In the genomic region with DNA sequence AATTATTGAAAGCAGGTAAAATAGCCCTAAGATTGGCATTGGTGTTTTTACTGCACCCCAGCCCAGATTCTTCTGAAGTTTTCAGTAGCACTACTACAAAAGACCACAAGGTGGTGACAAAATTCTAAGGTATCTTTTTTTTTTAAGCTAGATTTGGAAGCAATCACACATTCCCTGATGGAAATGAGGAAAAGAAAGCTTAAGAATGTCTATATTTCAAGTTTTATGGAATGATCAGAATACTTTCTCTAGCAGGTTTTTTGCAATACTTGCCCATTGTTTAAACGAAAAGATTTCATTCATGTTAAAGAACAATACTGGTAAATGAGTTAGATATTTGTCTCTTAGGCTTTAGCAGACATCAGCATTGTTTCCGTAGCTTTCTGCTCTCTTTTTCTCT, we compare ENCODE assay signal across 8 cellular contexts. TPM values are rescaled to one million over a fixed set of nuclear protein-coding genes. Genes with fewer than 3 reads are reported as not detected.
DNase-seq lines count a peak whose midpoint lies in the region; ATAC-seq, FAIRE-seq and TF ChIP-seq lines count a peak whose summit lies in the region.

No MANE protein-coding gene starts in this region.

- DNase-seq in BE2C (no peak), GM13977 (ENCODE audit: low spot score) (peak; percentile 50), RWPE2 (ENCODE audit: low spot score) (no peak), fibroblast of villous mesenchyme (ENCODE audit: low read depth) (peak; percentile 46), small intestine (peak; percentile 36)
- DNase-seq in activated CD4-positive, alpha-beta T cell treated with anti-CD3 and anti-CD28 coated beads, Interleukin-2, amount 50 U/mL, for 4 hours: no peak
- no peak for DNase-seq in activated naive CD4-positive, alpha-beta T cell treated with anti-CD3 and anti-CD28 coated beads, Interleukin-2, amount 10 ng/mL, durations not matched to agents 7 days and 5 days
- no peak for DNase-seq in activated CD4-positive, alpha-beta memory T cell treated with anti-CD3 and anti-CD28 coated beads, Interleukin-2, amount 10 ng/mL, durations not matched to agents 7 days and 5 days

- no peaks in the 10 kb centered on the region for H3K4me1 ChIP-seq in BE2C
- peaks cover 6% of the 10 kb centered on the region for H3K4me1 ChIP-seq in RWPE2 (ENCODE audit: insufficient read depth, poor library complexity, severe bottlenecking)
- H3K4me1 ChIP-seq in small intestine (ENCODE audit: control insufficient read depth in 2 of 2, insufficient read depth in 1 of 2, low read depth in 1 of 2, low read length in 1 of 2): no peaks in the 10 kb centered on the region

- CTCF ChIA-PET in activated naive CD4-positive, alpha-beta T cell treated with anti-CD3 and anti-CD28 coated beads, Interleukin-2, amount 10 ng/mL, durations not matched to agents 7 days and 5 days (lab: Charles Lee): interaction anchor here (0.6 to 4.2 kb wide), 16 partner anchors 11 to 229 kb away, joined by 3 to 117 read pairs (median 3); a partner anchor contains a TSS
- CTCF ChIA-PET in activated CD4-positive, alpha-beta memory T cell treated with anti-CD3 and anti-CD28 coated beads, Interleukin-2, amount 10 ng/mL, durations not matched to agents 7 days and 5 days (lab: Charles Lee): interaction anchor here (0.6 to 5.2 kb wide), 30 partner anchors 8 to 597 kb away, joined by 3 to 140 read pairs (median 4); a partner anchor contains a TSS

- H3K27me3 ChIP-seq in BE2C: no peaks in the 10 kb centered on the region
- H3K27me3 ChIP-seq in RWPE2 (ENCODE audit: insufficient read depth, poor library complexity, severe bottlenecking): no peaks in the 10 kb centered on the region
- H3K27me3 ChIP-seq in small intestine (ENCODE audit: control insufficient read depth in 2 of 2, insufficient read depth in 2 of 2, low read length in 2 of 2): no peaks in the 10 kb centered on the region

- no peaks in the 10 kb centered on the region for H3K36me3 Mint-ChIP-seq in activated naive CD4-positive, alpha-beta T cell treated with anti-CD3 and anti-CD28 coated beads, Interleukin-2, amount 10 ng/mL, durations not matched to agents 7 days and 5 days
- H3K36me3 Mint-ChIP-seq in activated CD4-positive, alpha-beta memory T cell treated with anti-CD3 and anti-CD28 coated beads, Interleukin-2, amount 10 ng/mL, durations not matched to agents 7 days and 5 days (ENCODE audit: low read depth): no peaks in the 10 kb centered on the region

- in situ Hi-C loops in GM13977 (cut with MboI; ENCODE audit: low pct_unique_long_range_greater_than_20kb, low sequenced_read_pairs, unreplicated experiment): no loop called here

- H3K27me3 Mint-ChIP-seq in activated naive CD4-positive, alpha-beta T cell treated with anti-CD3 and anti-CD28 coated beads, Interleukin-2, amount 10 ng/mL, durations not matched to agents 7 days and 5 days: no peaks in the 10 kb centered on the region
- peaks cover 3% of the 10 kb centered on the region for H3K27me3 Mint-ChIP-seq in activated CD4-positive, alpha-beta memory T cell treated with anti-CD3 and anti-CD28 coated beads, Interleukin-2, amount 10 ng/mL, durations not matched to agents 7 days and 5 days

- ATAC-seq in RWPE2 (ENCODE audit: low read depth): no peak

- H3K4me3 ChIP-seq in BE2C (ENCODE audit: low read depth, low read length) (no peak overlapping the region), RWPE2 (ENCODE audit: severe bottlenecking) (no peak overlapping the region), fibroblast of villous mesenchyme (ENCODE audit: low read depth, low read length) (no peak overlapping the region), small intestine (ENCODE audit: low read depth in 1 of 2, low read length in 2 of 2) (no peak overlapping the region)

- H3K27ac ChIP-seq in RWPE2 (ENCODE audit: poor library complexity, severe bottlenecking) (no peak overlapping the region), small intestine (ENCODE audit: low read depth in 1 of 2, low read length in 1 of 2) (no peak overlapping the region)

- H3K9me3 ChIP-seq in BE2C (no peaks in the 10 kb centered on the region), RWPE2 (ENCODE audit: severe bottlenecking) (no peaks in the 10 kb centered on the region), small intestine (ENCODE audit: control insufficient read depth, low read depth) (no peaks in the 10 kb centered on the region)

- 50 to 66% (median 62%) methylated on average over 2 of the region's 2 CpGs for WGBS in small intestine, 3 donors

- H3K9me3 Mint-ChIP-seq in activated naive CD4-positive, alpha-beta T cell treated with anti-CD3 and anti-CD28 coated beads, Interleukin-2, amount 10 ng/mL, durations not matched to agents 7 days and 5 days: no peaks in the 10 kb centered on the region
- no peaks in the 10 kb centered on the region for H3K9me3 Mint-ChIP-seq in activated CD4-positive, alpha-beta memory T cell treated with anti-CD3 and anti-CD28 coated beads, Interleukin-2, amount 10 ng/mL, durations not matched to agents 7 days and 5 days

- POLR2A ChIA-PET in activated CD4-positive, alpha-beta memory T cell treated with anti-CD3 and anti-CD28 coated beads, Interleukin-2, amount 10 ng/mL, durations not matched to agents 7 days and 5 days (lab: Charles Lee): interaction anchor here (1.2 to 1.3 kb wide), 2 partner anchors 32 kb away, joined by 3 to 4 read pairs; a partner anchor contains a TSS

- no peak overlapping the region for H3K27ac Mint-ChIP-seq in activated naive CD4-positive, alpha-beta T cell treated with anti-CD3 and anti-CD28 coated beads, Interleukin-2, amount 10 ng/mL, durations not matched to agents 7 days and 5 days
- no peak overlapping the region for H3K27ac Mint-ChIP-seq in activated CD4-positive, alpha-beta memory T cell treated with anti-CD3 and anti-CD28 coated beads, Interleukin-2, amount 10 ng/mL, durations not matched to agents 7 days and 5 days

- no peaks in the 10 kb centered on the region for H3K4me1 Mint-ChIP-seq in activated naive CD4-positive, alpha-beta T cell treated with anti-CD3 and anti-CD28 coated beads, Interleukin-2, amount 10 ng/mL, durations not matched to agents 7 days and 5 days
- no peaks in the 10 kb centered on the region for H3K4me1 Mint-ChIP-seq in activated CD4-positive, alpha-beta memory T cell treated with anti-CD3 and anti-CD28 coated beads, Interleukin-2, amount 10 ng/mL, durations not matched to agents 7 days and 5 days

- H3K36me3 ChIP-seq in BE2C (no peaks in the 10 kb centered on the region), RWPE2 (ENCODE audit: low read depth) (no peaks in the 10 kb centered on the region), small intestine (ENCODE audit: control insufficient read depth in 2 of 2, insufficient read depth in 2 of 2, low read length in 2 of 2) (no peaks in the 10 kb centered on the region)

- H3K4me3 Mint-ChIP-seq in activated naive CD4-positive, alpha-beta T cell treated with anti-CD3 and anti-CD28 coated beads, Interleukin-2, amount 10 ng/mL, durations not matched to agents 7 days and 5 days: no peak overlapping the region
- no peak overlapping the region for H3K4me3 Mint-ChIP-seq in activated CD4-positive, alpha-beta memory T cell treated with anti-CD3 and anti-CD28 coated beads, Interleukin-2, amount 10 ng/mL, durations not matched to agents 7 days and 5 days

- FAIRE-seq in small intestine (lab: Jason Lieb, UNC): no peak

- TF ChIP-seq CTCF in BE2C (IDR thresholded peaks at IDR 0.05; ENCODE audit: low read depth, low read length) (peak; percentile 54), GM13977 (IDR thresholded peaks at IDR 0.05; ENCODE audit: extremely low read depth, insufficient read depth, missing control alignments) (peak; percentile 55), RWPE2 (IDR thresholded peaks at IDR 0.05; ENCODE audit: poor library complexity, severe bottlenecking) (peak; percentile 74), fibroblast of villous mesenchyme (IDR thresholded peaks at IDR 0.05; ENCODE audit: insufficient read depth, low read depth, low read length) (peak; percentile 75)

RNA-seq across cellular contexts. Expression of a gene that starts 32.1 kb away (rescaled TPM):
- polyA plus RNA-seq in BE2C (2012; ENCODE audit: insufficient read depth, insufficient read length, low read depth): 30.7 TPM
- 117 and 139 TPM in 2 replicates for total RNA-seq in fibroblast of villous mesenchyme
- polyA plus RNA-seq in small intestine: 100 to 1,000 TPM in 1 of 3 donors, 10 to 100 TPM in 2; 51.1 to 106 (median 54.9) TPM
- total RNA-seq in activated CD4-positive, alpha-beta memory T cell treated with anti-CD3 and anti-CD28 coated beads, Interleukin-2, amount 10 ng/mL, durations not matched to agents 7 days and 5 days: 10 to 100 TPM; 78.6 to 79.3 TPM

Comparison
In these comparisons a context has a peak if more than half of its experiments do, and no peak if none do; other contexts are left out.
1. DNase-seq: peak in GM13977 (single experiment), fibroblast of villous mesenchyme (single experiment) and small intestine (single experiment); none in BE2C (single experiment), RWPE2 (single experiment), activated CD4-positive, alpha-beta T cell treated with anti-CD3 and anti-CD28 coated beads, Interleukin-2, amount 50 U/mL, for 4 hours (0 of 2), activated naive CD4-positive, alpha-beta T cell treated with anti-CD3 and anti-CD28 coated beads, Interleukin-2, amount 10 ng/mL, durations not matched to agents 7 days and 5 days (single experiment) and activated CD4-positive, alpha-beta memory T cell treated with anti-CD3 and anti-CD28 coated beads, Interleukin-2, amount 10 ng/mL, durations not matched to agents 7 days and 5 days (single experiment).
2. Peak in every context shown above with its lines, with median percentiles within 50 percentile points of each other: CTCF ChIP-seq.